Comparison of ENCODE assay signal across 16 cellular contexts in genomic region chr11:12061851-12062560, GRCh38. TPM values are rescaled to one million over a fixed set of nuclear protein-coding genes. Genes with fewer than 3 reads are reported as not detected.
DNase-seq lines count a peak whose midpoint lies in the region; ATAC-seq and TF ChIP-seq lines count a peak whose summit lies in the region.
"Had no signal": no experiment of that assay in that cellular context is flagged by ENCODE, and none has a peak within 500 bp of the region (broad histone marks: within the 10 kb centered on the region; RNA-seq: fewer than 3 reads in every experiment).

No MANE protein-coding gene starts in this region.

- peak; percentile 6 for DNase-seq in activated CD4-positive, alpha-beta memory T cell treated with anti-CD3 and anti-CD28 coated beads for 36 hours
- no peak for DNase-seq in activated CD4-positive, alpha-beta memory T cell treated with anti-CD3 and anti-CD28 coated beads, Interleukin-2, amount 10 ng/mL, durations not matched to agents 7 days and 5 days
- DNase-seq in Jurkat, Clone E6-1 (ENCODE audit: low read depth, low spot score), result peak; percentile 78
- peak; percentile 28 for DNase-seq in endodermal cell
- DNase-seq in sigmoid colon, result peak; percentile 52
- DNase-seq in hypothalamus (lab: John Stamatoyannopoulos, UW), result no peak
- DNase-seq in Kasumi-1 (lab: John Stamatoyannopoulos, UW), result no peak
- DNase-seq: COR-L47, NCI-H1092, NCI-H187 treated with DMSO at 0.1 percent for 48 hours, NCI-H510A, NCI-H774, PC-9 had no signal

- no peak for TF ChIP-seq EP300 in sigmoid colon (IDR thresholded peaks at IDR 0.05)

- TF ChIP-seq CTCF in endodermal cell (conservative IDR thresholded peaks at IDR 0.05), result no peak
- TF ChIP-seq CTCF in sigmoid colon (IDR thresholded peaks at IDR 0.05), result no peak

- H3K4me3 ChIP-seq in Jurkat, Clone E6-1 (ENCODE audit: low read length), result no peak overlapping the region
- no peak overlapping the region for H3K4me3 ChIP-seq in endodermal cell (ENCODE audit: low read length)
- no peak overlapping the region for H3K4me3 ChIP-seq in sigmoid colon
- H3K4me3 ChIP-seq: PC-9, SJSA1 had no signal

- H3K27ac Mint-ChIP-seq in activated CD4-positive, alpha-beta memory T cell treated with anti-CD3 and anti-CD28 coated beads for 36 hours, result no peak overlapping the region
- H3K27ac Mint-ChIP-seq in activated CD4-positive, alpha-beta memory T cell treated with anti-CD3 and anti-CD28 coated beads, Interleukin-2, amount 10 ng/mL, durations not matched to agents 7 days and 5 days, result no peak overlapping the region
- H3K27ac Mint-ChIP-seq in endodermal cell, result no peak overlapping the region

- WGBS in endodermal cell (ENCODE audit: insufficient coverage in 1 of 2, insufficient read length in 1 of 2), 2 experiments, result 80 to 98% methylated on average over 7 to 9 of the region's 9 CpGs
- WGBS in sigmoid colon, 2 donors, result 61 to 82% methylated on average over 9 of the region's 9 CpGs

- H3K9me3 ChIP-seq in endodermal cell (ENCODE audit: control insufficient read depth, low read length) (peaks cover 6% of the 10 kb centered on the region), sigmoid colon (no peaks in the 10 kb centered on the region)

- POLR2A ChIA-PET in activated CD4-positive, alpha-beta memory T cell treated with anti-CD3 and anti-CD28 coated beads for 36 hours (lab: Charles Lee), result no interaction called here
- POLR2A ChIA-PET in activated CD4-positive, alpha-beta memory T cell treated with anti-CD3 and anti-CD28 coated beads, Interleukin-2, amount 10 ng/mL, durations not matched to agents 7 days and 5 days (lab: Charles Lee), result interaction anchor here (0.6 to 2.1 kb wide), 3 partner anchors 9 to 174 kb away, joined by 3 to 7 read pairs (median 3); no protein-coding TSS in a partner anchor

- peaks cover 2% of the 10 kb centered on the region for H3K4me1 Mint-ChIP-seq in activated CD4-positive, alpha-beta memory T cell treated with anti-CD3 and anti-CD28 coated beads for 36 hours (ENCODE audit: low read depth)
- H3K4me1 Mint-ChIP-seq in activated CD4-positive, alpha-beta memory T cell treated with anti-CD3 and anti-CD28 coated beads, Interleukin-2, amount 10 ng/mL, durations not matched to agents 7 days and 5 days, result peaks cover 13% of the 10 kb centered on the region
- H3K4me1 Mint-ChIP-seq in endodermal cell, result peaks cover 5% of the 10 kb centered on the region

- ATAC-seq in GM18520 (IDR thresholded peaks at IDR 0.05; ENCODE audit: unreplicated experiment), result no peak

- no peaks in the 10 kb centered on the region for H3K27me3 ChIP-seq in endodermal cell (ENCODE audit: control insufficient read depth, insufficient read depth, low read length, poor library complexity, severe bottlenecking)
- H3K27me3 ChIP-seq in sigmoid colon, result no peaks in the 10 kb centered on the region
- H3K27me3 ChIP-seq: SJSA1 had no signal

- CTCF ChIA-PET in activated CD4-positive, alpha-beta memory T cell treated with anti-CD3 and anti-CD28 coated beads for 36 hours (lab: Charles Lee), result interaction anchor here (1.4 to 2.3 kb wide), 6 partner anchors 14 to 227 kb away, joined by 4 to 10 read pairs (median 8); no protein-coding TSS in a partner anchor
- CTCF ChIA-PET in activated CD4-positive, alpha-beta memory T cell treated with anti-CD3 and anti-CD28 coated beads, Interleukin-2, amount 10 ng/mL, durations not matched to agents 7 days and 5 days (lab: Charles Lee), result interaction anchor here (1.3 to 2.2 kb wide), 2 partner anchors 24 to 219 kb away, joined by 3 to 7 read pairs; no protein-coding TSS in a partner anchor

- peaks cover 9% of the 10 kb centered on the region for H3K9me3 Mint-ChIP-seq in activated CD4-positive, alpha-beta memory T cell treated with anti-CD3 and anti-CD28 coated beads for 36 hours
- peaks cover 15% of the 10 kb centered on the region for H3K9me3 Mint-ChIP-seq in activated CD4-positive, alpha-beta memory T cell treated with anti-CD3 and anti-CD28 coated beads, Interleukin-2, amount 10 ng/mL, durations not matched to agents 7 days and 5 days
- H3K9me3 Mint-ChIP-seq in endodermal cell, result peaks cover 7% of the 10 kb centered on the region

- H3K27ac ChIP-seq in endodermal cell (ENCODE audit: low read depth, low read length) (no peak overlapping the region), sigmoid colon (no peak overlapping the region)
- H3K27ac ChIP-seq: C4-2B, PC-9, SJSA1 had no signal

- H3K4me1 ChIP-seq in endodermal cell (ENCODE audit: control insufficient read depth, insufficient read depth, low read length), result peaks cover 7% of the 10 kb centered on the region
- H3K4me1 ChIP-seq in sigmoid colon, result peaks cover 0 to 8% (median 8%) of the 10 kb centered on the region in 4 donors

- intact Hi-C loops in activated CD4-positive, alpha-beta memory T cell treated with anti-CD3 and anti-CD28 coated beads for 36 hours (cut with micrococcal nuclease), result no loop called here
- intact Hi-C loops in sigmoid colon (cut with DNase I), result no loop called here

- no peaks in the 10 kb centered on the region for H3K36me3 ChIP-seq in endodermal cell (ENCODE audit: control insufficient read depth, insufficient read depth, low read length)
- H3K36me3 ChIP-seq in sigmoid colon, result no peaks in the 10 kb centered on the region
- H3K36me3 ChIP-seq: SJSA1 had no signal

- no peaks in the 10 kb centered on the region for H3K27me3 Mint-ChIP-seq in activated CD4-positive, alpha-beta memory T cell treated with anti-CD3 and anti-CD28 coated beads for 36 hours
- H3K27me3 Mint-ChIP-seq in activated CD4-positive, alpha-beta memory T cell treated with anti-CD3 and anti-CD28 coated beads, Interleukin-2, amount 10 ng/mL, durations not matched to agents 7 days and 5 days, result peaks cover 5% of the 10 kb centered on the region
- no peaks in the 10 kb centered on the region for H3K27me3 Mint-ChIP-seq in endodermal cell (ENCODE audit: insufficient read depth)

- H3K9ac ChIP-seq in endodermal cell (ENCODE audit: extremely low read depth, low read length, poor library complexity, severe bottlenecking), result no peak overlapping the region

- no peak for TF ChIP-seq POLR2A in sigmoid colon (IDR thresholded peaks at IDR 0.05)

- H3K36me3 Mint-ChIP-seq in activated CD4-positive, alpha-beta memory T cell treated with anti-CD3 and anti-CD28 coated beads for 36 hours, result no peaks in the 10 kb centered on the region
- H3K36me3 Mint-ChIP-seq in activated CD4-positive, alpha-beta memory T cell treated with anti-CD3 and anti-CD28 coated beads, Interleukin-2, amount 10 ng/mL, durations not matched to agents 7 days and 5 days (ENCODE audit: low read depth), result peaks cover 3% of the 10 kb centered on the region
- H3K36me3 Mint-ChIP-seq in endodermal cell (ENCODE audit: low read depth), result no peaks in the 10 kb centered on the region

- no peak overlapping the region for H3K4me3 Mint-ChIP-seq in activated CD4-positive, alpha-beta memory T cell treated with anti-CD3 and anti-CD28 coated beads for 36 hours
- H3K4me3 Mint-ChIP-seq in activated CD4-positive, alpha-beta memory T cell treated with anti-CD3 and anti-CD28 coated beads, Interleukin-2, amount 10 ng/mL, durations not matched to agents 7 days and 5 days, result no peak overlapping the region
- H3K4me3 Mint-ChIP-seq in endodermal cell, result no peak overlapping the region

RNA-seq across cellular contexts. Expression of gene MICAL2, which starts 48.4 kb away (rescaled TPM):
- total RNA-seq in activated CD4-positive, alpha-beta memory T cell treated with anti-CD3 and anti-CD28 coated beads for 36 hours, result 100 to 1,000 TPM; 213 to 220 TPM
- total RNA-seq in activated CD4-positive, alpha-beta memory T cell treated with anti-CD3 and anti-CD28 coated beads, Interleukin-2, amount 10 ng/mL, durations not matched to agents 7 days and 5 days, result 100 to 1,000 TPM; 135 to 143 TPM
- 34.4 TPM for polyA plus RNA-seq in Jurkat, Clone E6-1 (2012; ENCODE audit: insufficient read depth, insufficient read length)
- 1 to 10 TPM; 1.5 to 1.9 TPM for total RNA-seq in endodermal cell
- polyA plus RNA-seq in endodermal cell (2013, experiment 1 of 2), result 2.2 TPM
- 3.8 TPM for polyA plus RNA-seq in endodermal cell (2013, experiment 2 of 2)
- total RNA-seq in sigmoid colon, result 100 to 1,000 TPM; 115 to 145 (median 130) TPM
- polyA plus RNA-seq in sigmoid colon, result 10 to 100 TPM; 36.6 to 92.2 (median 91.1) TPM

RNA-seq across cellular contexts. Expression of gene DKK3, which starts 53.6 kb away (rescaled TPM):
- total RNA-seq in activated CD4-positive, alpha-beta memory T cell treated with anti-CD3 and anti-CD28 coated beads for 36 hours, result not detected
- not detected for total RNA-seq in activated CD4-positive, alpha-beta memory T cell treated with anti-CD3 and anti-CD28 coated beads, Interleukin-2, amount 10 ng/mL, durations not matched to agents 7 days and 5 days
- 0.95 TPM for polyA plus RNA-seq in Jurkat, Clone E6-1 (2012; ENCODE audit: insufficient read depth, insufficient read length)
- total RNA-seq in endodermal cell (10 to 100 TPM; 18.8 to 42.6 TPM), sigmoid colon (100 to 1,000 TPM in 2 of 4 donors, 10 to 100 TPM in 2; 83.6 to 181 (median 95.0) TPM)
- polyA plus RNA-seq in endodermal cell (2013, experiment 1 of 2), result 57.9 TPM
- 51.3 TPM for polyA plus RNA-seq in endodermal cell (2013, experiment 2 of 2)
- 10 to 100 TPM in 1 of 3 donors, 1 to 10 TPM in 2; 6.0 to 15.2 (median 9.0) TPM for polyA plus RNA-seq in sigmoid colon

Comparison
In these comparisons a context has a peak if more than half of its experiments do, and no peak if none do; other contexts are left out.
1. DNase-seq: peak in activated CD4-positive, alpha-beta memory T cell treated with anti-CD3 and anti-CD28 coated beads for 36 hours (single experiment), Jurkat, Clone E6-1 (single experiment), endodermal cell (single experiment) and sigmoid colon (single experiment); none in activated CD4-positive, alpha-beta memory T cell treated with anti-CD3 and anti-CD28 coated beads, Interleukin-2, amount 10 ng/mL, durations not matched to agents 7 days and 5 days (single experiment), hypothalamus (0 of 51) and Kasumi-1 (0 of 2).
2. RNA of gene MICAL2, which starts 48.4 kb away (total RNA-seq): 213 to 220 TPM in activated CD4-positive, alpha-beta memory T cell treated with anti-CD3 and anti-CD28 coated beads for 36 hours, 135 to 143 TPM in activated CD4-positive, alpha-beta memory T cell treated with anti-CD3 and anti-CD28 coated beads, Interleukin-2, amount 10 ng/mL, durations not matched to agents 7 days and 5 days and 115 to 145 TPM in sigmoid colon; 1.5 to 1.9 TPM in endodermal cell; every median in the first group is over 10 times any median in the second.
3. RNA of gene DKK3, which starts 53.6 kb away (total RNA-seq): 83.6 to 181 TPM in sigmoid colon and 18.8 to 42.6 TPM in endodermal cell; not detected in activated CD4-positive, alpha-beta memory T cell treated with anti-CD3 and anti-CD28 coated beads for 36 hours and not detected in activated CD4-positive, alpha-beta memory T cell treated with anti-CD3 and anti-CD28 coated beads, Interleukin-2, amount 10 ng/mL, durations not matched to agents 7 days and 5 days; every median in the first group is over 10 times any median in the second.